ENCODE assay signal across 8 cellular contexts in the genomic region with DNA sequence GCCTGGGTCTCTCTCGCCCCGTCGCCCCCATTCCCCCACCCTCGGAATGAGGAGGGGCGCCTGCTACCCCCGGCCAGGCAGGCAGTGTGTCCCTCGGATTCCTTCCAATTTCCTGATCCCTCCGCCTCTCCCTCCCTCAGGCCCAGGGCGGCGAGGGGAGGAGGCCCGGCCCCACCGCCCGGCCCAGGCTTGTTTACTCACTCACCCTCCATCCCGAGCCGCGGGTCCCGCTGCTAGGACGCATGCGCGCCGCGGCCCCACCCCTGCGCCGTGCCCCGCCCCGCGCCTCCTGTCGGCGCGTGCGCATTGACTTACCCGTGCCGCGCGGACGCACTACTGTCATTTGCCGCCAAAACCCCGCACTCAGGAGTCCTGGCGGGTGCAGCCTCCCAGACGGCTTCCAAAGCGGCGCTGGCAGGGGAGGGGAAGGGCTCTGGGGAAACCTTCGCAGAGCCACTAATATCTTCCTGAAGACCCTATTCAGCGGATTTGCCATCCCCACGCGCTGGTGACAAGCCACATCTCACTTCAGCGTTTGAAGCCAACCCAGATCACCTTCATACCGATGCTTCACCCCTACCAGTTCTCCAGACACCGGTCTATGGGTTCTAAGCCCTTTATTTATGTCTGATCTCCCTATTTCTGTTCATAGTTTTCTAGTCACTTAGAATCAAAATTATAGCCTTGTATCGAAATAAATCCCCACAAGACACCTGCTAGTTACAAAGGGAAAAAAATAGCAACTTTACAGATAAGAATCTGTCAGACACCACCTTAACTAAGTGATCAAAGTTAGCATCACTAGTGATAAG. TPM values are rescaled to one million over a fixed set of nuclear protein-coding genes. Genes with fewer than 3 reads are reported as not detected.
DNase-seq lines count a peak whose midpoint lies in the region; ATAC-seq and TF ChIP-seq lines count a peak whose summit lies in the region.

Gene EZH1, minus strand, starts transcription at position 235 of the 812 bp plus-strand sequence. CDS start 16,099 bp downstream, outside the sequence.

- H3K9me3 ChIP-seq in adrenal gland (replicated peaks in 1 of 3) (no peaks in the 10 kb centered on the region), heart left ventricle (no peaks in the 10 kb centered on the region), transverse colon (no peaks in the 10 kb centered on the region)

- DNase-seq in GM12864 (ENCODE audit: low read depth) (peak; percentile 66), NCI-H1436 treated with DMSO at 0.1 percent for 48 hours (lab: John Stamatoyannopoulos, UW) (peak; percentile 84), T-helper 1 cell (peak; percentile 86 to 93 (median 87)), adrenal gland (peak; percentile 88 to 93 (median 91)), heart left ventricle (peak; percentile 90 to 96 (median 92)), pons (ENCODE audit: low spot score) (peak; percentile 90), transverse colon (peak; percentile 93)

- no peak for TF ChIP-seq EP300 in transverse colon (IDR thresholded peaks at IDR 0.05; ENCODE audit: low read depth)

- in situ Hi-C loops in transverse colon (cut with MboI; ENCODE audit: low pct_ligation_motif_present in 1 of 4, low pct_unique_long_range_greater_than_20kb in 1 of 4, low sequenced_read_pairs in 3 of 4): no loop called here

- TF ChIP-seq CTCF in GM12864 (IDR thresholded peaks at IDR 0.05; ENCODE audit: low read depth, low read length, missing control alignments): no peak
- TF ChIP-seq CTCF in adrenal gland (IDR thresholded peaks at IDR 0.05): peak in 3 of 6 experiments; percentile 16 to 36 (median 34)
- no peak for TF ChIP-seq CTCF in heart left ventricle (IDR thresholded peaks at IDR 0.05)
- peak in 2 of 5 experiments; percentile 45 to 53 for TF ChIP-seq CTCF in transverse colon (IDR thresholded peaks at IDR 0.05)

- peaks cover 14 to 27% of the 10 kb centered on the region in 2 donors for H3K4me1 ChIP-seq in adrenal gland (replicated peaks in 1 of 2)
- peaks cover 7 to 50% (median 40%) of the 10 kb centered on the region in 12 donors for H3K4me1 ChIP-seq in heart left ventricle
- H3K4me1 ChIP-seq in transverse colon: peaks cover 12 to 19% (median 14%) of the 10 kb centered on the region in 4 donors

- intact Hi-C loops in adrenal gland (cut with DNase I) (no loop called here), heart left ventricle (cut with DNase I) (loop anchor here in 3 of 10 donors (1.0 to 10.0 kb wide), 3 partner anchors 18 to 80 kb away; partner anchors contain the start of gene BECN1 (in 1 of the 3)), transverse colon (cut with DNase I; ENCODE audit: low total_unique reads) (no loop called here)

- WGBS in adrenal gland, 4 donors: 5 to 33% (median 14%) methylated on average over 8 to 50 of the region's 50 CpGs
- WGBS in heart left ventricle, 4 donors: 5 to 17% (median 8%) methylated on average over 15 to 50 of the region's 50 CpGs
- 0 to 22% methylated on average over 4 to 18 of the region's 50 CpGs for WGBS in transverse colon (ENCODE audit: low coverage in 1 of 2), 2 donors

- no peaks in the 10 kb centered on the region for H3K36me3 ChIP-seq in adrenal gland (replicated peaks in 1 of 2)
- H3K36me3 ChIP-seq in heart left ventricle: peaks cover 0 to 9% (median 0%) of the 10 kb centered on the region in 9 donors
- no peaks in the 10 kb centered on the region for H3K36me3 ChIP-seq in transverse colon

- H3K4me3 ChIP-seq in GM12864 (ENCODE audit: low read depth, low read length) (peak within 1 kb of the TSS; percentile 78), adrenal gland (peak within 1 kb of the TSS in 3 of 4 donors; percentile 46 to 92 (median 65)), heart left ventricle (peak within 1 kb of the TSS; percentile 61 to 94 (median 80)), transverse colon (peak within 1 kb of the TSS; percentile 49 to 88 (median 60))

- H3K27me3 ChIP-seq in adrenal gland: no peaks in the 10 kb centered on the region
- H3K27me3 ChIP-seq in heart left ventricle: no peaks in the 10 kb centered on the region
- H3K27me3 ChIP-seq in transverse colon: no peaks in the 10 kb centered on the region

- peak in 1 of 2 donors; percentile 86 for TF ChIP-seq POLR2A in adrenal gland (IDR thresholded peaks at IDR 0.05)
- TF ChIP-seq POLR2A in heart left ventricle (IDR thresholded peaks at IDR 0.05): peak in 1 of 2 donors; percentile 83
- TF ChIP-seq POLR2A in transverse colon (IDR thresholded peaks at IDR 0.05): peak; percentile 85

- H3K27ac ChIP-seq in adrenal gland: peak within 1 kb of the TSS; percentile 78 to 92 (median 89)
- H3K27ac ChIP-seq in heart left ventricle: peak within 1 kb of the TSS; percentile 83 to 99 (median 92)
- peak within 1 kb of the TSS; percentile 85 to 93 (median 90) for H3K27ac ChIP-seq in transverse colon

- ATAC-seq in HG02678 (IDR thresholded peaks at IDR 0.05; ENCODE audit: unreplicated experiment) (peak; percentile 84), heart left ventricle (peak; percentile 90 to 98 (median 98))

RNA-seq across cellular contexts. Expression of gene EZH1, which starts in this region (rescaled TPM):
- total RNA-seq in adrenal gland (10 to 100 TPM; 17.6 to 49.1 (median 32.7) TPM), heart left ventricle (10 to 100 TPM; 29.7 to 50.2 (median 41.5) TPM), transverse colon (100 to 1,000 TPM in 1 of 4 donors, 10 to 100 TPM in 3; 30.4 to 159 (median 43.4) TPM)
- polyA plus RNA-seq in adrenal gland (10 to 100 TPM; 23.6 to 29.4 (median 23.8) TPM), heart left ventricle (10 to 100 TPM; 18.8 to 23.8 TPM)

Comparison
In these comparisons a context has a peak if more than half of its experiments do, and no peak if none do; other contexts are left out.
1. Peak in every context shown above with its lines: DNase-seq, ATAC-seq, H3K4me3 ChIP-seq and H3K27ac ChIP-seq.